8 cellular contexts compared by ENCODE assay signal in genomic region chr15:42735382-42736165, GRCh38. TPM values are rescaled to one million over a fixed set of nuclear protein-coding genes. Genes with fewer than 3 reads are reported as not detected.
A peak's percentile ranks its signal among the peaks of the same experiment; 100 is the strongest.
DNase-seq lines count a peak whose midpoint lies in the region; ATAC-seq and TF ChIP-seq lines count a peak whose summit lies in the region.

No MANE protein-coding gene starts in this region.

- peaks cover 28% of the 10 kb centered on the region for H3K36me3 ChIP-seq in SJCRH30
- peaks cover 9 to 18% of the 10 kb centered on the region in 2 donors for H3K36me3 ChIP-seq in prostate gland

- H3K4me3 ChIP-seq in GM08714 (ENCODE audit: low read length) (peak overlapping the region; percentile 76; the same call in 1 of the 2 replicates), SJCRH30 (peak overlapping the region; percentile 86), fibroblast of mammary gland (ENCODE audit: control insufficient read depth, low read depth, low read length) (peak overlapping the region; percentile 74), prostate gland (peak overlapping the region; percentile 87)

- TF ChIP-seq CTCF in fibroblast of mammary gland (conservative IDR thresholded peaks at IDR 0.05; ENCODE audit: control insufficient read depth, insufficient read depth, low read depth, low read length) (no peak), prostate gland (IDR thresholded peaks at IDR 0.05) (no peak)

- DNase-seq in SJCRH30 (no peak), fibroblast of mammary gland (ENCODE audit: low read depth) (no peak), prostate gland (ENCODE audit: low spot score) (no peak), MV-4-11 (lab: John Stamatoyannopoulos, UW) (no peak), NCI-H2171 (lab: John Stamatoyannopoulos, UW) (no peak), glomerular visceral epithelial cell (ENCODE audit: extremely low spot score) (no peak)

- intact Hi-C loops in prostate gland (cut with DNase I) = loop anchor here (10.0 kb wide), 1 partner anchor 189 kb away; the partner anchor contains the start of gene TTBK2

- ATAC-seq in GM21447 (IDR thresholded peaks at IDR 0.05; ENCODE audit: unreplicated experiment) = no peak

- H3K9me3 ChIP-seq in SJCRH30 (replicated peaks) (no peaks in the 10 kb centered on the region), prostate gland (no peaks in the 10 kb centered on the region)

- 80% methylated on average over 19 of the region's 19 CpGs for WGBS in prostate gland

- H3K4me1 ChIP-seq in SJCRH30 (peaks cover 4% of the 10 kb centered on the region; the same call in 1 of the 2 replicates), prostate gland (replicated peaks) (no peaks in the 10 kb centered on the region)

- TF ChIP-seq POLR2A in prostate gland (IDR thresholded peaks at IDR 0.05) = no peak

- H3K27me3 ChIP-seq in SJCRH30 (no peaks in the 10 kb centered on the region), prostate gland (replicated peaks; ENCODE audit: insufficient read depth) (no peaks in the 10 kb centered on the region)

- no peak overlapping the region for H3K27ac ChIP-seq in SJCRH30
- peak overlapping the region in 1 of 2 donors; percentile 84 for H3K27ac ChIP-seq in prostate gland

RNA-seq across cellular contexts. Expression of gene CDAN1, which starts 1.4 kb away (rescaled TPM):
- total RNA-seq in SJCRH30 (2014; rRNA removed; shearing (Covaris generic)) = 16.2 and 17.8 TPM in 2 replicates
- 10 to 100 TPM; 22.3 to 26.9 TPM for total RNA-seq in prostate gland
